ENCODE assay signal across 11 cellular contexts in the genomic region with DNA sequence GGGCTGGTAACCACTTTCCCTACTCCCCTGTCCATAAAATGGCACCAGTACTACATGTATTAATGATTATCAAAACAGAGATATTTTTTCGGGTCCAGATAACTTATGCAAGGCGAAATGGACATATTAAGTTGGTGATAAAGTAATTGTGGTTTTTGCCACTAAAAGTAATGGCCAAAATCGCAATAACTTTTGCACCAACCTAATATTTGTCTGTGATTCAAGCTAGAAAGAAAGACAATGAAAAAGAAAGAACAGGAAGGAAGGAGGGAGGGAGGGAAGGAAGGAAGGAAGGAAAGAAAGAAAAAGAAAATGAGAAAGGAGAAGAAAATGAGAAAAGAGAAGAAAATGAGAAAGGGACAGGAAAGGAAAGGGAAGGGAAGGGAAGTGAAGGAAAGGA.
"Had no signal": no experiment of that assay in that cellular context is flagged by ENCODE, and none has a peak within 500 bp of the region (broad histone marks: within the 10 kb centered on the region; RNA-seq: fewer than 3 reads in every experiment).

No MANE protein-coding gene starts in this region.

- ATAC-seq: GM23338, HCT116 had no signal

- H3K9ac ChIP-seq: GM23248 had no signal

- H3K27ac ChIP-seq: GM23248 had no signal

- H3K36me3 ChIP-seq: HAP-1 had no signal

- FAIRE-seq: H1, H54 had no signal

- DNase-seq: GM23248, GOT3, H7, H9, HCEC 1CT, HFFc6 had no signal

- H3K4me1 ChIP-seq: HAP-1 had no signal

- H2AFZ ChIP-seq: GM23248, GM23338 had no signal

- H3K9me3 ChIP-seq: HAP-1 had no signal

- H3K4me3 ChIP-seq: GM23248, GM23338, HAP-1 had no signal

- H3K4me2 ChIP-seq: GM23338 had no signal
